In genomic region chr11:37999171-37999570, GRCh38 we compare ENCODE assay signal across 31 cellular contexts.
"Had no signal": no experiment of that assay in that cellular context is flagged by ENCODE, and none has a peak within 500 bp of the region (broad histone marks: within the 10 kb centered on the region; RNA-seq: fewer than 3 reads in every experiment).

No MANE protein-coding gene starts in this region.

- DNase-seq: activated B cell treated with CpG ODN at 0.5 μM for 24 hours; activated CD4-positive, alpha-beta memory T cell treated with anti-CD3 and anti-CD28 coated beads for 36 hours; activated CD4-positive, alpha-beta T cell treated with anti-CD3 and anti-CD28 coated beads for 4 hours; activated CD4-positive, alpha-beta T cell treated with anti-CD3 and anti-CD28 coated beads, Interleukin-2, amount 10 ng/mL, durations not matched to agents 24 days and 14 days; activated CD4-positive, alpha-beta T cell treated with anti-CD3 and anti-CD28 coated beads, Interleukin-2, amount 50 U/mL, for 1 hour; activated CD4-positive, alpha-beta T cell treated with anti-CD3 and anti-CD28 coated beads, Interleukin-2, amount 50 U/mL, for 4 hours; activated CD4-positive, CD25-positive, alpha-beta regulatory T cell treated with anti-CD3 and anti-CD28 coated beads, Interleukin-2, amount 50 U/mL, for 72 hours; activated CD8-positive, alpha-beta memory T cell treated with anti-CD3 and anti-CD28 coated beads for 24 hours; activated CD8-positive, alpha-beta memory T cell treated with anti-CD3 and anti-CD28 coated beads, Interleukin-2, amount 10 ng/mL, durations not matched to agents 7 days and 5 days; activated CD8-positive, alpha-beta memory T cell treated with anti-CD3 and anti-CD28 coated beads, Interleukin-2, amount 50 U/mL, for 48 hours; activated CD8-positive, alpha-beta T cell treated with anti-CD3 and anti-CD28 coated beads, Interleukin-2, amount 10 ng/mL, durations not matched to agents 7 days and 5 days; activated effector memory CD4-positive, alpha-beta T cell treated with Interleukin-2 at 50 U/mL for 16 hours; activated gamma-delta T cell; activated naive CD4-positive, alpha-beta T cell treated with anti-CD3 and anti-CD28 coated beads, Interleukin-2, amount 10 ng/mL, durations not matched to agents 7 days and 5 days; activated naive CD4-positive, alpha-beta T cell treated with Interleukin-2 at 50 U/mL for 16 hours; activated naive CD8-positive, alpha-beta T cell treated with anti-CD3 and anti-CD28 coated beads, Interleukin-2, amount 10 ng/mL, durations not matched to agents 7 days and 5 days; activated naive CD8-positive, alpha-beta T cell treated with anti-CD3 and anti-CD28 coated beads, Interleukin-2, amount 50 U/mL, for 24 hours; activated T-cell treated with anti-CD3 and anti-CD28 coated beads, Interleukin-2, amount 50 U/mL, for 24 hours; activated T-cell treated with anti-CD3 and anti-CD28 coated beads, Interleukin-2, amount 50 U/mL, for 48 hours; amygdala; anterior cingulate cortex; caudate nucleus; cerebellar nuclear complex; T-helper 1 cell; T-helper 2 cell; T-helper 9 cell had no signal

- H3K36me3 ChIP-seq: ascending aorta, cardiac muscle cell had no signal

- H3K27me3 ChIP-seq: ascending aorta, cardiac muscle cell had no signal

- ATAC-seq: activated CD8-positive, alpha-beta memory T cell treated with anti-CD3 and anti-CD28 coated beads, Interleukin-2, amount 10 ng/mL, durations not matched to agents 7 days and 5 days; activated CD8-positive, alpha-beta T cell treated with anti-CD3 and anti-CD28 coated beads, Interleukin-2, amount 10 ng/mL, durations not matched to agents 7 days and 5 days; activated naive CD8-positive, alpha-beta T cell treated with anti-CD3 and anti-CD28 coated beads, Interleukin-2, amount 50 U/mL, for 24 hours had no signal

- H3K4me1 ChIP-seq: ascending aorta had no signal

- H3K27ac ChIP-seq: ascending aorta, cardiac muscle cell, VCaP had no signal

- FAIRE-seq: bronchial epithelial cell, TTC549 had no signal

- H3K4me3 ChIP-seq: ascending aorta, cardiac muscle cell had no signal

- H3K9me3 ChIP-seq: ascending aorta had no signal
